Comparison of ENCODE assay signal across 8 cellular contexts in the genomic region with DNA sequence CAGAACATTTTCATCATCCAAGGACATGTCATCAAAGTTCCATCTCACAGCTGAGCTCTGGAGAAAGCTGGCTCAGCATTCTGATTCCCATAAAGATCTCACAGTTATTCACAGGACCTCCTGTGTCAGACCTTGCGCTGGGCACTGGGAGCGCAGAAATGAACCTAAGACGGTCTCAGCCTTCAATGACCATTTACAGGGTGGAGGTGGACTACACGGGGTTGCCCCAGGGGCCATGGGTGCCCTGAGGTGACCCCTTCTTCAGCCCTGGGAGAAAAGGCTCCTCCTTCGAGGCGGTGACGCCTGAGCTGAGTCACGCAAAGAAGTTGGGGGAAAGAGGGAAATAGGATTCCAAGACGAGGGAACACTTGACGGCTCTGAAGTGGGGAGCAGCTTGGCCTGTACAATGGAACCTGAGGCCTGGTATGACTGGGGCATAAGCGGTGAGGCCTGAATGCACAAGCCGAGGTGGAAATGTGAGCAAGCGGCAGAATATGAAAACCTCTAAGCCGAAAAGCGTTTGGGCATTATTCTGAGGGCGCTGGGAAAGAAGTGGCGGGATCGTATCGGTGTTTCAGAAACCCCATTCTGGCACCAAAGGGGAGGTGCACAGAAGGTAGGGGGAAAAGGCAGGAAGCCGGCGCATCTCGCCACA. TPM values are rescaled to one million over a fixed set of nuclear protein-coding genes. Genes with fewer than 3 reads are reported as not detected.
DNase-seq lines count a peak whose midpoint lies in the region; ATAC-seq, FAIRE-seq and TF ChIP-seq lines count a peak whose summit lies in the region.

No MANE protein-coding gene starts in this region.

- 0 out of 2 replicates have a peak, but pooled peaks have one; percentile 45 for TF ChIP-seq EP300 in K562 (IDR thresholded peaks at IDR 0.05; ENCODE audit: low read length)

- CTCF ChIA-PET in K562 (lab: Yijun Ruan, JAX; ENCODE audit: low intra/inter-chr PET ratio): no interaction called here
- CTCF ChIA-PET in GM10248 (lab: Yijun Ruan, JAX): no interaction called here

- no peaks in the 10 kb centered on the region for H3K27me3 ChIP-seq in K562 (ENCODE audit: control insufficient read depth in 2 of 2, insufficient read depth in 2 of 2, low read length in 2 of 2)

- FAIRE-seq in K562 (lab: Jason Lieb, UNC): peak; percentile 83

- H3K4me3 ChIP-seq in AG09309 (ENCODE audit: control insufficient read depth, low read depth, low read length) (peak overlapping the region; percentile 82), GM12864 (ENCODE audit: low read depth, low read length) (peak overlapping the region; percentile 91), K562 (peak overlapping the region; percentile 77), iPS-11a (ENCODE audit: low read depth, low read length) (peak overlapping the region; percentile 79), retinal pigment epithelial cell (ENCODE audit: low read length) (peak overlapping the region; percentile 93)

- peak; percentile 61 for ATAC-seq in K562

- POLR2A ChIA-PET in K562 (lab: Yijun Ruan, JAX): interaction anchor here (0.5 to 3.7 kb wide), 15 partner anchors 11 to 801 kb away, joined by 3 to 29 read pairs (median 5); partner anchors contain the start of genes ORC1, PRPF38A and TUT4
- POLR2A ChIA-PET in GM10248 (lab: Yijun Ruan, JAX): interaction anchor here (0.6 kb wide), 1 partner anchor 37 kb away, joined by 3 read pairs; no protein-coding TSS in a partner anchor

- BruUV-seq in K562 (replicated peaks; lab: Mats Ljungman, UMichigan): TSS peak; percentile 89

- no peaks in the 10 kb centered on the region; the same call in 1 of the 2 replicates for H4K20me1 ChIP-seq in K562 (replicated peaks; ENCODE audit: control insufficient read depth, insufficient read depth, low read length)

- in situ Hi-C loops in K562 (cut with MboI): no loop called here

- intact Hi-C loops in K562 (cut with micrococcal nuclease): loop anchor here (2.0 kb wide), 1 partner anchor 322 kb away; no protein-coding TSS in a partner anchor

- peaks cover 5% of the 10 kb centered on the region for H3K9me1 ChIP-seq in K562 (ENCODE audit: control insufficient read depth, insufficient read depth, low read length)

- peaks cover 21 to 37% of the 10 kb centered on the region in 2 experiments for H3K4me1 ChIP-seq in K562 (replicated peaks in 1 of 2; ENCODE audit: control insufficient read depth in 2 of 2, insufficient read depth in 2 of 2, low read length in 2 of 2)

- H3K36me3 ChIP-seq in K562 (ENCODE audit: control insufficient read depth, insufficient read depth, low read length): peaks cover 48% of the 10 kb centered on the region; the same call in 2 of the 3 replicates

- TF ChIP-seq CTCF in AG09309 (IDR thresholded peaks at IDR 0.05; ENCODE audit: control insufficient read depth, insufficient read depth, low read depth, low read length, missing control alignments): no peak
- no peak for TF ChIP-seq CTCF in GM12864 (IDR thresholded peaks at IDR 0.05; ENCODE audit: low read depth, low read length, missing control alignments)
- TF ChIP-seq CTCF in K562 (IDR thresholded peaks at IDR 0.05 in 2 of 3, conservative IDR thresholded peaks at IDR 0.05 in 1 of 3; ENCODE audit: insufficient read depth in 2 of 3, low read depth in 1 of 3, low read length in 3 of 3): no peak
- no peak for TF ChIP-seq CTCF in retinal pigment epithelial cell (conservative IDR thresholded peaks at IDR 0.05; ENCODE audit: low read depth, low read length)
- no peak for TF ChIP-seq CTCF in GM10248 (IDR thresholded peaks at IDR 0.05; ENCODE audit: control extremely low read depth, extremely low read depth, low read depth, missing control alignments)

- H3K79me2 ChIP-seq in K562 (ENCODE audit: control insufficient read depth, insufficient read depth, low read length): peaks cover 22% of the 10 kb centered on the region

- no peak for TF ChIP-seq RAD21 in K562 (CRISPR knock-in tag; conservative IDR thresholded peaks at IDR 0.05 in 1 of 2, IDR thresholded peaks at IDR 0.05 in 1 of 2)

- peak; percentile 10 for DNase-seq in AG09309 (ENCODE audit: low read depth)
- no peak for DNase-seq in GM12864 (ENCODE audit: low read depth)
- peak; percentile 45 for DNase-seq in NCI-H69 (lab: John Stamatoyannopoulos, UW)
- DNase-seq in K562 (ENCODE audit: extremely low read depth in 1 of 4, low spot score in 3 of 4): peak; percentile 62 to 86 (median 71)
- peak; percentile 39 for DNase-seq in retinal pigment epithelial cell (ENCODE audit: low read depth)
- DNase-seq in COR-L47 (lab: John Stamatoyannopoulos, UW): no peak
- no peak for DNase-seq in GM10248 (ENCODE audit: extremely low spot score)

- H3K27ac ChIP-seq in K562 (ENCODE audit: extremely low read depth, low read depth, low read length): peak overlapping the region; percentile 93

- H3K4me2 ChIP-seq in K562 (ENCODE audit: insufficient read depth, low read length): peak overlapping the region; percentile 91

- peak; percentile 70; the same call in 1 of the 2 replicates for TF ChIP-seq POLR2A in K562 (conservative IDR thresholded peaks at IDR 0.05)

- peak overlapping the region; percentile 85 for H2AFZ ChIP-seq in K562 (ENCODE audit: low read depth, low read length)

- H3K9me3 ChIP-seq in K562 (replicated peaks; ENCODE audit: control insufficient read depth, insufficient read depth, low read depth, low read length): no peaks in the 10 kb centered on the region

- peak overlapping the region; percentile 95 to 98 for H3K9ac ChIP-seq in K562 (ENCODE audit: insufficient read depth in 1 of 2, low read depth in 2 of 2, low read length in 2 of 2)

- WGBS in K562 (ENCODE audit: insufficient coverage, low coverage, missing lambda C conversion rate): 3% methylated on average over 22 of the region's 22 CpGs

TF ChIP-seq in K562, 482 proteins besides CTCF, POLR2A, EP300 and RAD21 (continues in another document):
- TF ChIP-seq MECOM (CRISPR knock-in tag; IDR thresholded peaks at IDR 0.05): no peak
- TF ChIP-seq CREM (IDR thresholded peaks at IDR 0.05; ENCODE audit: low read depth): peak; percentile 73
- TF ChIP-seq ZNF778 (CRISPR knock-in tag; IDR thresholded peaks at IDR 0.05): no peak
- TF ChIP-seq ZKSCAN1 (IDR thresholded peaks at IDR 0.05; ENCODE audit: low read depth, low read length): no peak

RNA-seq across cellular contexts. Expression of gene CC2D1B, which starts 0.8 kb away (rescaled TPM):
- total RNA-seq in K562 (2011; cell fraction: chromatin; rRNA removed; ENCODE audit: low replicate concordance): 70.2 and 156 TPM in 2 replicates
- 81.2 and 87.4 TPM in 2 replicates for total RNA-seq in K562 (2011; cell fraction: nucleolus; rRNA removed)
- total RNA-seq in K562 (2011; cell fraction: nucleoplasm; rRNA removed): 68.6 and 74.7 TPM in 2 replicates
- 25.5 and 29.7 TPM in 2 replicates for total RNA-seq in K562 (2014; rRNA removed)
- total RNA-seq in K562 (2014; rRNA removed; fragmentation: Illumina TruSeq; extraction: Trizol): 19.4 and 20.2 TPM in 2 replicates
- 25.3 and 28.6 TPM in 2 replicates for total RNA-seq in K562 (2015; rRNA removed; fragmentation: Illumina TruSeq; extraction: Trizol)
- 27.7 and 33.6 TPM in 2 replicates for total RNA-seq in K562 (2021)
- polyA plus RNA-seq in K562 (2011; rRNA removed): 12.6 and 18.9 TPM in 2 replicates
- 9.4 and 12.9 TPM in 2 replicates for polyA plus RNA-seq in K562 (2011; cell fraction: cytosol; rRNA removed)
- polyA plus RNA-seq in K562 (2011; cell fraction: nucleus; rRNA removed): 103 and 117 TPM in 2 replicates
- polyA plus RNA-seq in K562 (2012): 23.4 and 39.3 TPM in 2 replicates
- polyA plus RNA-seq in K562 (2014; fragmentation: Illumina TruSeq; extraction: Trizol): 21.1 and 25.8 TPM in 2 replicates
- polyA plus RNA-seq in K562 (2014; fragmentation: Nextera tagmentation; extraction: Ambion mirVana): 1 to 10 TPM; 1.2 to 1.5 TPM
- 22.7 and 25.6 TPM in 2 replicates for polyA plus RNA-seq in K562 (2014; rRNA removed)
- 11.8 and 12.0 TPM in 2 replicates for polyA minus RNA-seq in K562 (2011; rRNA and poly(A)+ RNA removed)
- polyA minus RNA-seq in K562 (2011; cell fraction: cytosol; rRNA and poly(A)+ RNA removed): 18.3 and 21.1 TPM in 2 replicates
- polyA minus RNA-seq in K562 (2011; cell fraction: nucleus; rRNA and poly(A)+ RNA removed): 39.9 and 50.9 TPM in 2 replicates

RNA-seq across cellular contexts. Expression of gene ORC1, which starts 39.0 kb away (rescaled TPM):
- 88.1 and 106 TPM in 2 replicates for total RNA-seq in K562 (2011; cell fraction: chromatin; rRNA removed; ENCODE audit: low replicate concordance)
- 51.9 and 58.0 TPM in 2 replicates for total RNA-seq in K562 (2011; cell fraction: nucleolus; rRNA removed)
- 48.1 and 55.9 TPM in 2 replicates for total RNA-seq in K562 (2011; cell fraction: nucleoplasm; rRNA removed)
- total RNA-seq in K562 (2014; rRNA removed) (70.5 and 74.5 TPM in 2 replicates), K562 (2014; rRNA removed; fragmentation: Illumina TruSeq; extraction: Trizol) (66.7 and 69.9 TPM in 2 replicates), K562 (2015; rRNA removed; fragmentation: Illumina TruSeq; extraction: Trizol) (66.6 and 69.7 TPM in 2 replicates), K562 (2021) (65.8 and 72.0 TPM in 2 replicates)
- polyA plus RNA-seq in K562 (2011; rRNA removed) (80.7 and 91.8 TPM in 2 replicates), K562 (2014; fragmentation: Illumina TruSeq; extraction: Trizol) (82.6 and 91.6 TPM in 2 replicates), K562 (2014; fragmentation: Nextera tagmentation; extraction: Ambion mirVana) (10 to 100 TPM; 26.4 to 46.9 TPM), K562 (2014; rRNA removed) (61.7 and 63.5 TPM in 2 replicates)
- polyA plus RNA-seq in K562 (2011; cell fraction: cytosol; rRNA removed): 59.6 and 80.5 TPM in 2 replicates
- 53.3 and 69.5 TPM in 2 replicates for polyA plus RNA-seq in K562 (2011; cell fraction: nucleus; rRNA removed)
- polyA plus RNA-seq in K562 (2012): 42.5 and 53.0 TPM in 2 replicates
- 103 and 109 TPM in 2 replicates for polyA minus RNA-seq in K562 (2011; rRNA and poly(A)+ RNA removed)
- 47.2 and 49.7 TPM in 2 replicates for polyA minus RNA-seq in K562 (2011; cell fraction: cytosol; rRNA and poly(A)+ RNA removed)
- polyA minus RNA-seq in K562 (2011; cell fraction: nucleus; rRNA and poly(A)+ RNA removed): 26.9 and 57.0 TPM in 2 replicates

RNA-seq across cellular contexts. Expression of gene PRPF38A, which starts 39.2 kb away (rescaled TPM):
- total RNA-seq in K562 (2011; cell fraction: chromatin; rRNA removed; ENCODE audit: low replicate concordance): 109 and 156 TPM in 2 replicates
- 69.1 and 85.2 TPM in 2 replicates for total RNA-seq in K562 (2011; cell fraction: nucleolus; rRNA removed)
- total RNA-seq in K562 (2011; cell fraction: nucleoplasm; rRNA removed): 122 and 176 TPM in 2 replicates
- total RNA-seq in K562 (2014; rRNA removed) (53.6 and 64.4 TPM in 2 replicates), K562 (2014; rRNA removed; fragmentation: Illumina TruSeq; extraction: Trizol) (67.5 and 71.8 TPM in 2 replicates), K562 (2015; rRNA removed; fragmentation: Illumina TruSeq; extraction: Trizol) (51.0 and 58.7 TPM in 2 replicates), K562 (2021) (115 and 122 TPM in 2 replicates)
- polyA plus RNA-seq in K562 (2011; rRNA removed) (89.2 and 108 TPM in 2 replicates), K562 (2014; fragmentation: Illumina TruSeq; extraction: Trizol) (120 and 133 TPM in 2 replicates), K562 (2014; fragmentation: Nextera tagmentation; extraction: Ambion mirVana) (100 to 1,000 TPM; 126 to 198 TPM), K562 (2014; rRNA removed) (54.8 and 58.6 TPM in 2 replicates)
- 37.6 and 47.6 TPM in 2 replicates for polyA plus RNA-seq in K562 (2011; cell fraction: cytosol; rRNA removed)
- 109 and 157 TPM in 2 replicates for polyA plus RNA-seq in K562 (2011; cell fraction: nucleus; rRNA removed)
- polyA plus RNA-seq in K562 (2012): 86.3 and 96.6 TPM in 2 replicates
- 138 and 184 TPM in 2 replicates for polyA minus RNA-seq in K562 (2011; rRNA and poly(A)+ RNA removed)
- 40.4 and 45.1 TPM in 2 replicates for polyA minus RNA-seq in K562 (2011; cell fraction: cytosol; rRNA and poly(A)+ RNA removed)
- polyA minus RNA-seq in K562 (2011; cell fraction: nucleus; rRNA and poly(A)+ RNA removed): 43.6 and 99.0 TPM in 2 replicates

Comparison
In these comparisons a context has a peak if more than half of its experiments do, and no peak if none do; other contexts are left out.
1. DNase-seq: peak in AG09309 (single experiment), NCI-H69 (single experiment), K562 (4 of 4) and retinal pigment epithelial cell (single experiment); none in GM12864 (single experiment), COR-L47 (single experiment) and GM10248 (single experiment).
2. Peak in every context shown above with its lines, with median percentiles within 50 percentile points of each other: H3K4me3 ChIP-seq.